Comparison of ENCODE assay signal across 8 cellular contexts in the genomic region with DNA sequence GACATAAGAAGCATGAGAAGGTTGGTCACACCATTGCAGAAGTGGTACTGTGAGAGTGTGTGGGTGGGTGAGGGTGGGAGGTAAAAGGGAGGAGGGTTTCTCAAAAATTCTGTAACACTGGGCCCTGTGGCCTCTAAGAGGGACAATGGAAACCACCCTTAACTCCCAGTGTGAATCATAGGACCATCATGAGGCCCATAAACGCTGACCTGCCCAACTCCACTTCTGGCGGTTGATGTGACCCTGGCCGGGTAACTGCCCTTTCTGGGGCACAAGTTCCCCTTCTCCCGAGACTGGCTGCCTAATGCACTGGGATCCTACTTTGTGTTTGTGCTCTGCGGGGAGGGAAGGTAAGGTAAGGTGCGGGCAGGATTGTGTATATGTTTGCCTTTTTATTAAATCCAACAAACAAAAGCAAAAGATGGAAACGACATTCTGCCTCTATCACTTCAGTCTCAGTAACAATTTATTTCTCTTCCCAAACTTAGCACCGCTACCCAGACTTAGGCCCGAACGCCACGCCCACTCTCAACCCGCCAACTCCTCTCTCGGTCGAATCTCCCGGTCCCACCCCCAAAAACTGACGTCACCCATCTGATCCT. TPM values are rescaled to one million over a fixed set of nuclear protein-coding genes. Genes with fewer than 3 reads are reported as not detected.
DNase-seq lines count a peak whose midpoint lies in the region; FAIRE-seq and TF ChIP-seq lines count a peak whose summit lies in the region.

No MANE protein-coding gene starts in this region.

- H4K20me1 ChIP-seq in GM23248 (ENCODE audit: insufficient read depth): no peaks in the 10 kb centered on the region
- no peaks in the 10 kb centered on the region for H4K20me1 ChIP-seq in Karpas-422 (ENCODE audit: insufficient read depth, low read depth, low read length)
- H4K20me1 ChIP-seq in osteoblast (ENCODE audit: insufficient read depth, low read length): no peaks in the 10 kb centered on the region

- no peak for TF ChIP-seq CTCF in osteoblast (IDR thresholded peaks at IDR 0.05; ENCODE audit: extremely low read depth, low read depth, low read length)
- TF ChIP-seq CTCF in tibial artery (IDR thresholded peaks at IDR 0.05): no peak

- peaks cover under 1% of the 10 kb centered on the region; the same call in 1 of the 2 replicates for H3F3A ChIP-seq in GM23248 (ENCODE audit: insufficient read depth)

- H3K4me2 ChIP-seq in GM23248 (ENCODE audit: unreplicated experiment) (peak overlapping the region; percentile 99), Karpas-422 (ENCODE audit: low read depth, low read length, poor library complexity, severe bottlenecking) (peak overlapping the region; percentile 80), osteoblast (ENCODE audit: insufficient read depth, low read length) (peak overlapping the region; percentile 90)

- FAIRE-seq in RCC 7860 (lab: Jason Lieb, UNC): no peak

- no peaks in the 10 kb centered on the region for H3K9me3 ChIP-seq in GM23248 (ENCODE audit: low read depth)
- H3K9me3 ChIP-seq in Karpas-422 (ENCODE audit: low read length): no peaks in the 10 kb centered on the region
- no peaks in the 10 kb centered on the region for H3K9me3 ChIP-seq in osteoblast (ENCODE audit: low read depth, low read length)
- H3K9me3 ChIP-seq in tibial artery: no peaks in the 10 kb centered on the region

- H3K4me3 ChIP-seq in GM23248: peak overlapping the region; percentile 99
- peak overlapping the region; percentile 94 for H3K4me3 ChIP-seq in Karpas-422 (ENCODE audit: low read length)
- peak overlapping the region; percentile 91 for H3K4me3 ChIP-seq in osteoblast (ENCODE audit: insufficient read depth, low read length)
- H3K4me3 ChIP-seq in tibial artery: peak overlapping the region; percentile 68 to 90

- WGBS in GM23248 (ENCODE audit: low coverage in 1 of 2, low lambda C conversion rate in 2 of 2, missing lambda C conversion rate in 2 of 2), 2 experiments: 0 to 2% methylated on average over 16 of the region's 16 CpGs

- in situ Hi-C loops in GM23248 (cut with MboI): no loop called here

- intact Hi-C loops in tibial artery (cut with DNase I; ENCODE audit: low total_unique reads): no loop called here

- no peaks in the 10 kb centered on the region for H3K36me3 ChIP-seq in GM23248 (ENCODE audit: low read depth)
- H3K36me3 ChIP-seq in Karpas-422 (ENCODE audit: insufficient read depth, low read length): peaks cover 4% of the 10 kb centered on the region; the same call in 1 of the 2 replicates
- H3K36me3 ChIP-seq in osteoblast (ENCODE audit: insufficient read depth, low read length): peaks cover 26% of the 10 kb centered on the region
- peaks cover 0 to 29% (median 12%) of the 10 kb centered on the region in 3 donors for H3K36me3 ChIP-seq in tibial artery

- H2AFZ ChIP-seq in GM23248 (peak overlapping the region; percentile 98), Karpas-422 (ENCODE audit: low read length) (peak overlapping the region; percentile 93), osteoblast (ENCODE audit: low read length) (peak overlapping the region; percentile 98)

- H3K27ac ChIP-seq in GM23248: peak overlapping the region; percentile 99
- peak overlapping the region; percentile 47; the same call in 1 of the 2 replicates for H3K27ac ChIP-seq in Karpas-422 (ENCODE audit: low read length)
- H3K27ac ChIP-seq in osteoblast (ENCODE audit: low read depth, low read length): peak overlapping the region; percentile 95
- H3K27ac ChIP-seq in tibial artery: peak overlapping the region; percentile 91 to 92

- DNase-seq in EH (ENCODE audit: low read depth) (peak; percentile 93), GM23248 (peak; percentile 95), Karpas-422 (peak; percentile 98), RCC 7860 (ENCODE audit: low spot score) (peak; percentile 66), glomerular visceral epithelial cell (ENCODE audit: extremely low spot score) (peak; percentile 84), osteoblast (ENCODE audit: insufficient read length, low spot score, missing footprints) (peak; percentile 98), tibial artery (peak; percentile 88 to 91)
- DNase-seq in activated effector memory CD4-positive, alpha-beta T cell treated with anti-CD3 and anti-CD28 coated beads, Interleukin-2, amount 50 U/mL, for 16 hours: peak; percentile 94

- no peaks in the 10 kb centered on the region for H3K9me2 ChIP-seq in GM23248 (ENCODE audit: insufficient read depth)
- no peaks in the 10 kb centered on the region for H3K9me2 ChIP-seq in Karpas-422 (replicated peaks; ENCODE audit: insufficient read depth, low read length)

- H3K79me2 ChIP-seq in GM23248 (ENCODE audit: insufficient read depth) (peaks cover 31% of the 10 kb centered on the region), Karpas-422 (ENCODE audit: low read length) (peaks cover 16% of the 10 kb centered on the region), osteoblast (ENCODE audit: insufficient read depth, low read length) (peaks cover 12% of the 10 kb centered on the region)

- H3K9ac ChIP-seq in GM23248 (peak overlapping the region; percentile 98), Karpas-422 (ENCODE audit: low read length) (peak overlapping the region; percentile 85)

- H3K27me3 ChIP-seq in GM23248 (replicated peaks; ENCODE audit: insufficient read depth) (no peaks in the 10 kb centered on the region), Karpas-422 (ENCODE audit: low read length) (no peaks in the 10 kb centered on the region), osteoblast (ENCODE audit: insufficient read depth, low read length) (peaks cover 11% of the 10 kb centered on the region), tibial artery (no peaks in the 10 kb centered on the region)

- H3K4me1 ChIP-seq in GM23248 (ENCODE audit: insufficient read depth) (peaks cover 12% of the 10 kb centered on the region), Karpas-422 (ENCODE audit: low read length) (peaks cover 27% of the 10 kb centered on the region), osteoblast (ENCODE audit: insufficient read depth, low read length) (peaks cover 29% of the 10 kb centered on the region), tibial artery (peaks cover 0 to 32% (median 25%) of the 10 kb centered on the region in 4 donors)

RNA-seq across cellular contexts. Expression of a gene that starts 0.5 kb away (rescaled TPM):
- 3.7 and 7.3 TPM in 2 replicates for total RNA-seq in GM23248 (2014; rRNA removed; shearing (Covaris generic))
- polyA plus RNA-seq in GM23248 (2016; fragmentation: Nextera tagmentation; extraction: Ambion mirVana): 29.8 and 33.2 TPM in 2 replicates
- 11.9 and 17.4 TPM in 2 replicates for total RNA-seq in Karpas-422 (2014; rRNA removed; shearing (Covaris generic); ENCODE audit: low replicate concordance)
- 2.9 TPM in 2 replicates for total RNA-seq in osteoblast

RNA-seq across cellular contexts. Expression of a gene that starts 1.0 kb away (rescaled TPM):
- 7.0 and 12.4 TPM in 2 replicates for total RNA-seq in GM23248 (2014; rRNA removed; shearing (Covaris generic))
- polyA plus RNA-seq in GM23248 (2016; fragmentation: Nextera tagmentation; extraction: Ambion mirVana): 15.0 and 15.7 TPM in 2 replicates
- 4.1 and 5.5 TPM in 2 replicates for total RNA-seq in Karpas-422 (2014; rRNA removed; shearing (Covaris generic); ENCODE audit: low replicate concordance)
- 8.3 and 8.8 TPM in 2 replicates for total RNA-seq in osteoblast

RNA-seq across cellular contexts. Expression of a gene that starts 4.5 kb away (rescaled TPM):
- 0.86 and 1.0 TPM in 2 replicates for total RNA-seq in GM23248 (2014; rRNA removed; shearing (Covaris generic))
- 0.42 and 0.78 TPM in 2 replicates for polyA plus RNA-seq in GM23248 (2016; fragmentation: Nextera tagmentation; extraction: Ambion mirVana)
- total RNA-seq in Karpas-422 (2014; rRNA removed; shearing (Covaris generic); ENCODE audit: low replicate concordance): 0.86 and 3.5 TPM in 2 replicates
- total RNA-seq in osteoblast: 0.29 and 0.36 TPM in 2 replicates

RNA-seq across cellular contexts. Expression of a gene that starts 11.2 kb away (rescaled TPM):
- 13.0 and 37.9 TPM in 2 replicates for total RNA-seq in GM23248 (2014; rRNA removed; shearing (Covaris generic))
- 36.1 and 42.2 TPM in 2 replicates for polyA plus RNA-seq in GM23248 (2016; fragmentation: Nextera tagmentation; extraction: Ambion mirVana)
- total RNA-seq in Karpas-422 (2014; rRNA removed; shearing (Covaris generic); ENCODE audit: low replicate concordance): 40.7 and 57.1 TPM in 2 replicates
- 18.1 and 18.3 TPM in 2 replicates for total RNA-seq in osteoblast

RNA-seq across cellular contexts. Expression of a gene that starts 16.5 kb away (rescaled TPM):
- 0.97 and 1.4 TPM in 2 replicates for total RNA-seq in GM23248 (2014; rRNA removed; shearing (Covaris generic))
- 0.18 TPM in 1 of 2 replicates, not detected in the other for polyA plus RNA-seq in GM23248 (2016; fragmentation: Nextera tagmentation; extraction: Ambion mirVana)
- total RNA-seq in Karpas-422 (2014; rRNA removed; shearing (Covaris generic); ENCODE audit: low replicate concordance): 30.3 and 45.9 TPM in 2 replicates
- total RNA-seq in osteoblast: 0.59 and 0.72 TPM in 2 replicates

Comparison
In these comparisons a context has a peak if more than half of its experiments do, and no peak if none do; other contexts are left out.
1. Peak in every context shown above with its lines: DNase-seq, H3K4me3 ChIP-seq and H3K27ac ChIP-seq.
2. H3K27ac ChIP-seq: peak in every context shown above with its lines; median percentile 99 in GM23248; 95 in osteoblast; 92 in tibial artery; 47 in Karpas-422.